8 cellular contexts compared by ENCODE assay signal in the genomic region with DNA sequence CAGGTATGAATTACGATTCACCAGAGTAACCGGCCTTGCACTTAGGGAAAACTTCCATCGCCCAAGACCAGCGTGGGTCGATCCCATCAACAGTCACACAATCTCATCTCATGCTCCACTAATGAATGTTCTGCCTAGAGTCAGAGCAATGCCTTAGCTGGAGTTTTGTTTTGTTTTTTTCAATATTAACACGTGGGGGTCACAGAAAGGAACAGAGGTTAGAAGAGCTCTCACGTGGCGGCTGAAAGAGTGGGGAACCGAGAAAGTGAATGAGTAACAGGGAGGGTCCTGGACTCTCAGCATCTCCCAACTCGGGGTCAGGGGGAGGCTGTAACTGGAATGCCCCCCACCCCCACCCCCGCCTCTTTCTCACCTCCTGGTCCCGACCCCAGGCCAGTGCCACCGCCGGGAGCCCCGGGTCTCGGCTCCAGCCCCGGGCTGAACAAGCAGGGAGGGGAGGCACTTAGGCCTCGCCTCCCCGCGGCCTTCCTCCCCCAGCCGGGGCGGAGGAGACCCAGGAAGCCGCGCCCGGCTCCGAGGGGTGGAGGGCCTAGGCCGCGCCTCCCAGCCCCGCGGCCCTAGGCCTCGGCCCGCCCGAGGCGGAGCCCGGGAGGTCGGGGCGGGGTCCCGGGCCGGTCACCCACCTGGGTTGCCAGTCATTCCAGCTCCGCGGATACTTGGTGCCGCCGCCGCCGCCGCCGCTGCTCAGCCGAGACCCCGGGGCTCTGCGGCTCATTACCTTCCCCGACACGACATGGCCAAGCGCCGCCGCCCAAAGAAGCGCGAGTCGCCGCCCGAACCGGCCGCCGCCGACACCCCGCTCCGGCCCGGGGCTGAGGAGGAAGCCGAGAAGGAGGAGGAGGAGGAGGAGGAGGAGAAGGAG. TPM values are rescaled to one million over a fixed set of nuclear protein-coding genes. Genes with fewer than 3 reads are reported as not detected.
DNase-seq lines count a peak whose midpoint lies in the region; ATAC-seq, FAIRE-seq and TF ChIP-seq lines count a peak whose summit lies in the region.
"Not testable (repeated sequence)": the region's sequence is repeated elsewhere in the genome, so short reads cannot be mapped to it uniquely, and the experiment has no call there.

No MANE protein-coding gene starts in this region.

- not testable (repeated sequence) for H3K9me1 ChIP-seq in keratinocyte (ENCODE audit: control insufficient read depth, extremely low read depth, insufficient read depth, low read length)

- not testable (repeated sequence) for H4K20me1 ChIP-seq in keratinocyte (ENCODE audit: control insufficient read depth, extremely low read depth, insufficient read depth, low read length)

- not testable (repeated sequence) for H2AFZ ChIP-seq in keratinocyte (ENCODE audit: control insufficient read depth, low read length)

- H3K9me3 ChIP-seq in keratinocyte (ENCODE audit: control insufficient read depth, low read depth, low read length); small intestine (ENCODE audit: control insufficient read depth, low read depth): not testable (repeated sequence)

- H3K36me3 ChIP-seq in keratinocyte (ENCODE audit: control insufficient read depth in 2 of 2, extremely low read depth in 1 of 2, insufficient read depth in 2 of 2, low read length in 2 of 2); small intestine (ENCODE audit: control insufficient read depth in 2 of 2, insufficient read depth in 2 of 2, low read length in 2 of 2): not testable (repeated sequence)

- dilution Hi-C loops in keratinocyte (cut with MboI; ENCODE audit: extremely low pct_ligation_motif_present, low sequenced_read_pairs) = not testable (repeated sequence)

- not testable (repeated sequence) for FAIRE-seq in keratinocyte (lab: Jason Lieb, UNC); small intestine (lab: Jason Lieb, UNC)

- H3K4me3 ChIP-seq in keratinocyte (ENCODE audit: control insufficient read depth in 2 of 3, extremely low read depth in 1 of 3, insufficient read depth in 2 of 3, low read depth in 1 of 3, low read length in 3 of 3) = peak overlapping the region; percentile 57 to 86 (median 78)
- peak overlapping the region; percentile 57 to 87 for H3K4me3 ChIP-seq in small intestine (ENCODE audit: low read depth in 1 of 2, low read length in 2 of 2)

- peaks cover 47% of the 10 kb centered on the region for H3K79me2 ChIP-seq in keratinocyte (ENCODE audit: control insufficient read depth, insufficient read depth, low read length)

- H3K4me2 ChIP-seq in keratinocyte (ENCODE audit: control insufficient read depth, extremely low read depth, insufficient read depth, low read depth, low read length) = peak overlapping the region; percentile 74

- not testable (repeated sequence) for TF ChIP-seq CTCF in 22Rv1 (IDR thresholded peaks at IDR 0.05); keratinocyte (optimal IDR thresholded peaks at IDR 0.05 in 1 of 3, IDR thresholded peaks at IDR 0.05 in 1 of 3, conservative IDR thresholded peaks at IDR 0.05 in 1 of 3; ENCODE audit: extremely low read depth in 1 of 3, insufficient read depth in 2 of 3, low read length in 3 of 3)

- not testable (repeated sequence) for H3K27me3 ChIP-seq in keratinocyte (ENCODE audit: control insufficient read depth, extremely low read depth, insufficient read depth, low read length); small intestine (ENCODE audit: control insufficient read depth in 2 of 2, insufficient read depth in 2 of 2, low read length in 2 of 2)

- H3K9ac ChIP-seq in keratinocyte (ENCODE audit: control insufficient read depth, extremely low read depth, insufficient read depth, low read length) = peak overlapping the region; percentile 94

- H3K27ac ChIP-seq in 22Rv1 (peak overlapping the region; percentile 95), keratinocyte (ENCODE audit: control insufficient read depth, insufficient read depth, low read length) (peak overlapping the region; percentile 93), small intestine (ENCODE audit: low read depth in 1 of 2, low read length in 1 of 2) (peak overlapping the region; percentile 90 to 98)

- 0% methylated on average over 14 to 68 of the region's 68 CpGs for WGBS in small intestine, 3 donors

- H3K4me1 ChIP-seq in keratinocyte (ENCODE audit: control insufficient read depth, extremely low read depth, insufficient read depth, low read length); small intestine (ENCODE audit: control insufficient read depth in 2 of 2, insufficient read depth in 1 of 2, low read depth in 1 of 2, low read length in 1 of 2): not testable (repeated sequence)

- peak; percentile 73 for DNase-seq in NCI-H510A (lab: John Stamatoyannopoulos, UW)
- DNase-seq in activated CD4-positive, alpha-beta T cell treated with anti-CD3 and anti-CD28 coated beads for 48 hours = peak; percentile 68
- DNase-seq in cerebellar cortex (ENCODE audit: low spot score) = peak; percentile 29
- DNase-seq in keratinocyte (ENCODE audit: low read depth, low spot score) = not testable (repeated sequence)
- peak; percentile 72 for DNase-seq in small intestine

- ATAC-seq in GM18907 (IDR thresholded peaks at IDR 0.05; ENCODE audit: unreplicated experiment) (peak; percentile 45), HG03045 (IDR thresholded peaks at IDR 0.05; ENCODE audit: unreplicated experiment) (peak; percentile 55)

RNA-seq across cellular contexts. Expression of gene SMG1, which starts 0.7 kb away (rescaled TPM):
- polyA plus RNA-seq in keratinocyte = 26.6 to 34.2 TPM (median 27.6 TPM) in 3 replicates
- 21.6 TPM for polyA plus RNA-seq in keratinocyte (2011; ENCODE audit: low read depth)
- 10.2 and 19.2 TPM in 2 replicates for polyA plus RNA-seq in keratinocyte (2011; cell fraction: cytosol; rRNA removed)
- polyA plus RNA-seq in keratinocyte (2011; cell fraction: nucleus; rRNA removed) = 64.7 and 80.2 TPM in 2 replicates
- polyA plus RNA-seq in keratinocyte (2012; ENCODE audit: low replicate concordance) = 17.2 and 17.5 TPM in 2 replicates
- polyA minus RNA-seq in keratinocyte = 77.6 to 221 TPM (median 119 TPM) in 3 replicates
- 28.2 TPM for polyA minus RNA-seq in keratinocyte (2011; cell fraction: cytosol; rRNA and poly(A)+ RNA removed)
- 171 and 294 TPM in 2 replicates for polyA minus RNA-seq in keratinocyte (2011; cell fraction: nucleus; rRNA and poly(A)+ RNA removed)
- polyA plus RNA-seq in small intestine = 10 to 100 TPM in 2 of 3 donors, 1 to 10 TPM in 1; 9.2 to 12.3 (median 11.9) TPM

RNA-seq across cellular contexts. Expression of gene TMC7, which starts 58.2 kb away (rescaled TPM):
- polyA plus RNA-seq in keratinocyte = 6.4 to 8.5 TPM (median 6.4 TPM) in 3 replicates
- 4.9 TPM for polyA plus RNA-seq in keratinocyte (2011; ENCODE audit: low read depth)
- polyA plus RNA-seq in keratinocyte (2011; cell fraction: cytosol; rRNA removed) = 2.9 and 5.0 TPM in 2 replicates
- polyA plus RNA-seq in keratinocyte (2011; cell fraction: nucleus; rRNA removed) = 11.3 and 11.9 TPM in 2 replicates
- 2.8 and 5.1 TPM in 2 replicates for polyA plus RNA-seq in keratinocyte (2012; ENCODE audit: low replicate concordance)
- polyA minus RNA-seq in keratinocyte = 7.1 to 11.0 TPM (median 9.1 TPM) in 3 replicates
- 5.9 TPM for polyA minus RNA-seq in keratinocyte (2011; cell fraction: cytosol; rRNA and poly(A)+ RNA removed)
- 7.4 and 13.6 TPM in 2 replicates for polyA minus RNA-seq in keratinocyte (2011; cell fraction: nucleus; rRNA and poly(A)+ RNA removed)
- polyA plus RNA-seq in small intestine = 1 to 10 TPM; 1.4 to 2.5 (median 1.8) TPM
